14 cellular contexts compared by ENCODE assay signal in genomic region chr11:104219081-104219480, GRCh38. TPM values are rescaled to one million over a fixed set of nuclear protein-coding genes. Genes with fewer than 3 reads are reported as not detected.
"Had no signal": no experiment of that assay in that cellular context is flagged by ENCODE, and none has a peak within 500 bp of the region (broad histone marks: within the 10 kb centered on the region; RNA-seq: fewer than 3 reads in every experiment).

No MANE protein-coding gene starts in this region.

- DNase-seq: activated CD4-positive, alpha-beta memory T cell treated with anti-CD3 and anti-CD28 coated beads for 36 hours; activated CD4-positive, CD25-positive, alpha-beta regulatory T cell treated with anti-CD3 and anti-CD28 coated beads, Interleukin-2, amount 50 U/mL, for 72 hours; activated naive CD4-positive, alpha-beta T cell; activated naive CD8-positive, alpha-beta T cell treated with anti-CD3 and anti-CD28 coated beads, Interleukin-2, amount 50 U/mL, for 24 hours; colonic mucosa; effector CD4-positive, alpha-beta T cell; islet precursor cell; stimulated activated CD4-positive, alpha-beta T cell treated with anti-CD3 and anti-CD28 coated beads, Interleukin-4, amount 100 ng/mL, for 24 hours; stimulated activated naive CD8-positive, alpha-beta T cell treated with anti-CD3 and anti-CD28 coated beads, Interleukin-15, amount 100 ng/mL, for 72 hours; T-helper 9 cell; uterus had no signal

- H3K4me1 ChIP-seq: colonic mucosa, uterus had no signal

- H3K4me3 ChIP-seq: cardiac muscle cell, colonic mucosa, thoracic aorta, uterus had no signal

- H3K27ac ChIP-seq: cardiac muscle cell, colonic mucosa, thoracic aorta, uterus had no signal

- ATAC-seq: activated naive CD8-positive, alpha-beta T cell treated with anti-CD3 and anti-CD28 coated beads, Interleukin-2, amount 50 U/mL, for 24 hours; left lobe of liver; stimulated activated naive CD8-positive, alpha-beta T cell treated with anti-CD3 and anti-CD28 coated beads, Interleukin-15, amount 100 ng/mL, for 72 hours had no signal

- H3K9me3 ChIP-seq: colonic mucosa, thoracic aorta, uterus had no signal

- H3K36me3 ChIP-seq: cardiac muscle cell, colonic mucosa, thoracic aorta, uterus had no signal

- H3K27me3 ChIP-seq: cardiac muscle cell, colonic mucosa, uterus had no signal

RNA-seq across cellular contexts. Expression of gene PDGFD, which starts 55.1 kb away (rescaled TPM):
- total RNA-seq: activated CD4-positive, alpha-beta memory T cell treated with anti-CD3 and anti-CD28 coated beads for 36 hours had no signal
